In the genomic region with DNA sequence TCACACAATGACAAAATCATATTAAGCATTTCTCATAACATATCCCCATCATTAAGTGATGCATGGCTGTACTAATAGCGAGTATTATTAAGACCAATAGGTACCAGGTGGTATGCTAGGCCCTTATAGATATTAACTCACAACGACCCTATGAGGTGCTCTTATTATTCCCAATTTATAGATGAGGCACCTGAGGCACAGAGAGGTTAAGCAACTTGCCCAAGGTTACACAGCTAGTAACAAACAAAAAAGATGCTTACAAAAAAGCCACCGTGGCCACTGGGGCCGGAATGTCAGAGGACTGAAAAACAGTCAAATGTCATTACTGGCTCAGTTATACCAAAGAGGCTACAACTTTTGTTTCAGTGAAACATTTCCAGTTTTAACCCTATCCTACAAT, we compare ENCODE assay signal across 33 cellular contexts.
"Had no signal": no experiment of that assay in that cellular context is flagged by ENCODE, and none has a peak within 500 bp of the region (broad histone marks: within the 10 kb centered on the region; RNA-seq: fewer than 3 reads in every experiment).

No MANE protein-coding gene starts in this region.

- H3K4me1 ChIP-seq: adrenal gland, ascending aorta, body of pancreas, breast epithelium had no signal

- ATAC-seq: activated naive CD4-positive, alpha-beta T cell treated with anti-CD3 and anti-CD28 coated beads, Interleukin-2, amount 50 U/mL, for 72 hours; activated naive CD8-positive, alpha-beta T cell treated with anti-CD3 and anti-CD28 coated beads, Interleukin-2, amount 50 U/mL, for 24 hours; activated T-cell treated with anti-CD3 and anti-CD28 coated beads, Interleukin-2, amount 50 U/mL, for 4 hours; activated T-cell treated with anti-CD3 and anti-CD28 coated beads, Interleukin-2, amount 50 U/mL, for 72 hours; activated T-helper 17 cell treated with anti-CD3 and anti-CD28 coated beads, Interleukin-2, amount 50 U/mL, for 72 hours; body of pancreas had no signal

- DNase-seq: activated effector memory CD4-positive, alpha-beta T cell treated with anti-CD3 and anti-CD28 coated beads, Interleukin-2, amount 50 U/mL, for 16 hours; activated effector memory CD4-positive, alpha-beta T cell treated with Interleukin-2 at 50 U/mL for 16 hours; activated gamma-delta T cell; activated gamma-delta T cell treated with Interleukin-2 at 50 U/mL for 16 hours; activated naive CD4-positive, alpha-beta T cell; activated naive CD4-positive, alpha-beta T cell treated with anti-CD3 and anti-CD28 coated beads for 36 hours; activated naive CD4-positive, alpha-beta T cell treated with anti-CD3 and anti-CD28 coated beads, Interleukin-2, amount 10 ng/mL, durations not matched to agents 7 days and 5 days; activated naive CD4-positive, alpha-beta T cell treated with anti-CD3 and anti-CD28 coated beads, Interleukin-2, amount 50 U/mL, for 16 hours; activated naive CD4-positive, alpha-beta T cell treated with Interleukin-2 at 50 U/mL for 16 hours; activated naive CD8-positive, alpha-beta T cell treated with anti-CD3 and anti-CD28 coated beads for 36 hours; activated naive CD8-positive, alpha-beta T cell treated with anti-CD3 and anti-CD28 coated beads, Interleukin-2, amount 10 ng/mL, durations not matched to agents 7 days and 5 days; activated naive CD8-positive, alpha-beta T cell treated with anti-CD3 and anti-CD28 coated beads, Interleukin-2, amount 50 U/mL, for 24 hours; activated T-cell treated with anti-CD3 and anti-CD28 coated beads, Interleukin-2, amount 50 U/mL, for 24 hours; activated T-cell treated with anti-CD3 and anti-CD28 coated beads, Interleukin-2, amount 50 U/mL, for 4 hours; activated T-cell treated with anti-CD3 and anti-CD28 coated beads, Interleukin-2, amount 50 U/mL, for 48 hours; activated T-cell treated with anti-CD3 and anti-CD28 coated beads, Interleukin-2, amount 50 U/mL, for 72 hours; adrenal gland; amniotic stem cell; amygdala; anterior cingulate cortex; aorta; body of pancreas; brain microvascular endothelial cell; caudate nucleus; central memory CD4-positive, alpha-beta T cell; cerebellar nuclear complex had no signal

- H3K27me3 ChIP-seq: adrenal gland, ascending aorta, body of pancreas, brain microvascular endothelial cell, breast epithelium, cardiac muscle cell had no signal

- H3K36me3 ChIP-seq: adrenal gland, ascending aorta, brain microvascular endothelial cell, breast epithelium, cardiac muscle cell had no signal

- H3K27ac ChIP-seq: adrenal gland, ascending aorta, body of pancreas, brain microvascular endothelial cell, breast epithelium, cardiac muscle cell had no signal

- H3K4me3 ChIP-seq: adrenal gland, ascending aorta, body of pancreas, breast epithelium, cardiac muscle cell had no signal

- H3K9me3 ChIP-seq: adrenal gland, ascending aorta, body of pancreas, breast epithelium had no signal

- FAIRE-seq: astrocyte, bronchial epithelial cell had no signal
